Comparison of ENCODE assay signal across 1 cellular context in the genomic region with DNA sequence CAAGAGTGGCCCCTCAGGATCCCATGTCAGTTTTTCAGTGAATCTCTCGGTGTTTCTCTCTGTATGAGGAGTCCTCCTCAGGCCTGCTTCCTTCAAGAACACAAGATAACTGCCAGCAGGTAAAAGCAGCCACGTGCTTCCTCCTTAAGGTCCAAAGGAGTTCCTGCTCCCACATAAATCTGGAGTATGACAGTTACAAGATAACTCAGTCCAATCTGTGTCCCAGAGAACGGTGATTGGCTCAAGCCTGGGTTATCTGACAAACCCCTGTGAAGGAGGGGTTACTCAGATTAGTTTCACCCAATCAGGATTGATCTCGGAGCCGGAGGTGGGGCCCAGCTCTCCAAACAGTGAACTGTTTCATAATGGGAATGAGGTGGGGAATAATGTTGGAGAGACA.
A peak's percentile ranks its signal among the peaks of the same experiment; 100 is the strongest.
TF ChIP-seq lines count a peak whose summit lies in the region.

No MANE protein-coding gene starts in this region.

TF ChIP-seq in K562, 482 proteins besides CTCF, POLR2A, EP300 and RAD21 (continues in another document):
- no peak for TF ChIP-seq MBD1 (CRISPR knock-in tag; IDR thresholded peaks at IDR 0.05)
- TF ChIP-seq PBX2 (CRISPR knock-in tag; IDR thresholded peaks at IDR 0.05; ENCODE audit: low read depth) = 0 out of 2 replicates have a peak, but pooled peaks have one; percentile 26
- TF ChIP-seq PBX2 (tag; conservative IDR thresholded peaks at IDR 0.05; ENCODE audit: low read depth) = peak; percentile 81
- TF ChIP-seq TBL1XR1 (IDR thresholded peaks at IDR 0.05; ENCODE audit: low read length in 2 of 2) = no peak
- no peak for TF ChIP-seq U2AF2 (optimal IDR thresholded peaks at IDR 0.05; ENCODE audit: low read depth, low read length)
- TF ChIP-seq FOS (IDR thresholded peaks at IDR 0.05; ENCODE audit: extremely low read depth, insufficient read length) = peak; percentile 55
- no peak for TF ChIP-seq SMARCA5 (IDR thresholded peaks at IDR 0.05)
- TF ChIP-seq HDAC2 (IDR thresholded peaks at IDR 0.05) = 0 out of 2 replicates have a peak, but pooled peaks have one; percentile 32
- TF ChIP-seq CREB3 (tag; conservative IDR thresholded peaks at IDR 0.05; ENCODE audit: low read depth) = no peak
- TF ChIP-seq HMG20A (CRISPR knock-in tag; conservative IDR thresholded peaks at IDR 0.05) = no peak
- peak; percentile 17; the same call in 1 of the 2 replicates for TF ChIP-seq MYBL2 (IDR thresholded peaks at IDR 0.05; ENCODE audit: low read depth)
- no peak for TF ChIP-seq MYBL2 (CRISPR knock-in tag; IDR thresholded peaks at IDR 0.05; ENCODE audit: borderline replicate concordance)
- TF ChIP-seq HNRNPK (IDR thresholded peaks at IDR 0.05; ENCODE audit: low read depth, low read length, poor library complexity, severe bottlenecking) = no peak
- TF ChIP-seq ZNF785 (CRISPR knock-in tag; IDR thresholded peaks at IDR 0.05) = no peak
- TF ChIP-seq, protein P1, sequence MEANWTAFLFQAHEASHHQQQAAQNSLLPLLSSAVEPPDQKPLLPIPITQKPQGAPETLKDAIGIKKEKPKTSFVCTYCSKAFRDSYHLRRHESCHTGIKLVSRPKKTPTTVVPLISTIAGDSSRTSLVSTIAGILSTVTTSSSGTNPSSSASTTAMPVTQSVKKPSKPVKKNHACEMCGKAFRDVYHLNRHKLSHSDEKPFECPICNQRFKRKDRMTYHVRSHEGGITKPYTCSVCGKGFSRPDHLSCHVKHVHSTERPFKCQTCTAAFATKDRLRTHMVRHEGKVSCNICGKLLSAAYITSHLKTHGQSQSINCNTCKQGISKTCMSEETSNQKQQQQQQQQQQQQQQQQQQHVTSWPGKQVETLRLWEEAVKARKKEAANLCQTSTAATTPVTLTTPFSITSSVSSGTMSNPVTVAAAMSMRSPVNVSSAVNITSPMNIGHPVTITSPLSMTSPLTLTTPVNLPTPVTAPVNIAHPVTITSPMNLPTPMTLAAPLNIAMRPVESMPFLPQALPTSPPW (CRISPR knock-in tag; IDR thresholded peaks at IDR 0.05) = peak; percentile 20; the same call in 1 of the 2 replicates
- TF ChIP-seq CC2D1A (IDR thresholded peaks at IDR 0.05) = peak; percentile 56; the same call in 1 of the 2 replicates
- peak; percentile 94 for TF ChIP-seq L3MBTL2 (IDR thresholded peaks at IDR 0.05)
- TF ChIP-seq MYC (IDR thresholded peaks at IDR 0.05; ENCODE audit: low read depth, low read length) = peak; percentile 83
- TF ChIP-seq MYC (CRISPR knock-in tag; IDR thresholded peaks at IDR 0.05; ENCODE audit: borderline replicate concordance, low read depth) = no peak
- no peak for TF ChIP-seq PRMT5 (CRISPR knock-in tag; IDR thresholded peaks at IDR 0.05)
- TF ChIP-seq, protein P2, sequence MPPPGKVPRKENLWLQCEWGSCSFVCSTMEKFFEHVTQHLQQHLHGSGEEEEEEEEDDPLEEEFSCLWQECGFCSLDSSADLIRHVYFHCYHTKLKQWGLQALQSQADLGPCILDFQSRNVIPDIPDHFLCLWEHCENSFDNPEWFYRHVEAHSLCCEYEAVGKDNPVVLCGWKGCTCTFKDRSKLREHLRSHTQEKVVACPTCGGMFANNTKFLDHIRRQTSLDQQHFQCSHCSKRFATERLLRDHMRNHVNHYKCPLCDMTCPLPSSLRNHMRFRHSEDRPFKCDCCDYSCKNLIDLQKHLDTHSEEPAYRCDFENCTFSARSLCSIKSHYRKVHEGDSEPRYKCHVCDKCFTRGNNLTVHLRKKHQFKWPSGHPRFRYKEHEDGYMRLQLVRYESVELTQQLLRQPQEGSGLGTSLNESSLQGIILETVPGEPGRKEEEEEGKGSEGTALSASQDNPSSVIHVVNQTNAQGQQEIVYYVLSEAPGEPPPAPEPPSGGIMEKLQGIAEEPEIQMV (tag; conservative IDR thresholded peaks at IDR 0.05; ENCODE audit: low read depth) = no peak
- TF ChIP-seq NEUROD1 (IDR thresholded peaks at IDR 0.05; ENCODE audit: borderline replicate concordance, low read depth, low read length, partially characterized antibody) = no peak
- TF ChIP-seq DPF2 (IDR thresholded peaks at IDR 0.05) = no peak
- no peak for TF ChIP-seq KAT7 (CRISPR knock-in tag; IDR thresholded peaks at IDR 0.05; ENCODE audit: borderline replicate concordance)
- peak; percentile 77 for TF ChIP-seq NFYB (IDR thresholded peaks at IDR 0.05; ENCODE audit: extremely low read depth, insufficient read length)
- no peak for TF ChIP-seq RBM34 (IDR thresholded peaks at IDR 0.05; ENCODE audit: borderline replicate concordance, insufficient read depth, low read length)
- no peak for TF ChIP-seq TBP (optimal IDR thresholded peaks at IDR 0.05; ENCODE audit: low read depth, low read length)
- TF ChIP-seq FOXM1 (IDR thresholded peaks at IDR 0.05; ENCODE audit: low read depth) = peak; percentile 68; the same call in 1 of the 2 replicates
- TF ChIP-seq FOXM1 (CRISPR knock-in tag; IDR thresholded peaks at IDR 0.05; ENCODE audit: low read depth) = no peak
- peak; percentile 45; the same call in 1 of the 2 replicates for TF ChIP-seq CBFA2T3 (IDR thresholded peaks at IDR 0.05)
- TF ChIP-seq CREB1 (IDR thresholded peaks at IDR 0.05) = no peak
- TF ChIP-seq CREB1 (CRISPR knock-in tag; IDR thresholded peaks at IDR 0.05) = no peak
- no peak for TF ChIP-seq ZNF175 (CRISPR knock-in tag; IDR thresholded peaks at IDR 0.05; ENCODE audit: low read depth)
- no peak for TF ChIP-seq DMBX1 (CRISPR knock-in tag; IDR thresholded peaks at IDR 0.05; ENCODE audit: borderline replicate concordance)
- TF ChIP-seq POLR2AphosphoS5 (IDR thresholded peaks at IDR 0.05; ENCODE audit: control insufficient read depth, insufficient read depth, low read depth, low read length) = no peak
- TF ChIP-seq MECOM (CRISPR knock-in tag; IDR thresholded peaks at IDR 0.05) = 0 out of 2 replicates have a peak, but pooled peaks have one; percentile 33
- no peak for TF ChIP-seq NFXL1 (CRISPR knock-in tag; IDR thresholded peaks at IDR 0.05)
- TF ChIP-seq SMC3 (conservative IDR thresholded peaks at IDR 0.05; ENCODE audit: insufficient read depth, low read depth, low read length) = no peak
- peak; percentile 26; the same call in 1 of the 2 replicates for TF ChIP-seq CXXC5 (CRISPR knock-in tag; IDR thresholded peaks at IDR 0.05)
- peak; percentile 87 to 89 for TF ChIP-seq KDM1A (IDR thresholded peaks at IDR 0.05)
- TF ChIP-seq RCOR1 (IDR thresholded peaks at IDR 0.05; ENCODE audit: borderline replicate concordance in 1 of 2, low read depth in 2 of 2, low read length in 2 of 2) = peak; percentile 43 to 91; a peak in 3 of 4 replicates
- TF ChIP-seq, protein P3, sequence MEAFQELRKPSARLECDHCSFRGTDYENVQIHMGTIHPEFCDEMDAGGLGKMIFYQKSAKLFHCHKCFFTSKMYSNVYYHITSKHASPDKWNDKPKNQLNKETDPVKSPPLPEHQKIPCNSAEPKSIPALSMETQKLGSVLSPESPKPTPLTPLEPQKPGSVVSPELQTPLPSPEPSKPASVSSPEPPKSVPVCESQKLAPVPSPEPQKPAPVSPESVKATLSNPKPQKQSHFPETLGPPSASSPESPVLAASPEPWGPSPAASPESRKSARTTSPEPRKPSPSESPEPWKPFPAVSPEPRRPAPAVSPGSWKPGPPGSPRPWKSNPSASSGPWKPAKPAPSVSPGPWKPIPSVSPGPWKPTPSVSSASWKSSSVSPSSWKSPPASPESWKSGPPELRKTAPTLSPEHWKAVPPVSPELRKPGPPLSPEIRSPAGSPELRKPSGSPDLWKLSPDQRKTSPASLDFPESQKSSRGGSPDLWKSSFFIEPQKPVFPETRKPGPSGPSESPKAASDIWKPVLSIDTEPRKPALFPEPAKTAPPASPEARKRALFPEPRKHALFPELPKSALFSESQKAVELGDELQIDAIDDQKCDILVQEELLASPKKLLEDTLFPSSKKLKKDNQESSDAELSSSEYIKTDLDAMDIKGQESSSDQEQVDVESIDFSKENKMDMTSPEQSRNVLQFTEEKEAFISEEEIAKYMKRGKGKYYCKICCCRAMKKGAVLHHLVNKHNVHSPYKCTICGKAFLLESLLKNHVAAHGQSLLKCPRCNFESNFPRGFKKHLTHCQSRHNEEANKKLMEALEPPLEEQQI (IDR thresholded peaks at IDR 0.05) = 0 out of 2 replicates have a peak, but pooled peaks have one; percentile 35
- no peak for TF ChIP-seq ZNF12 (CRISPR knock-in tag; IDR thresholded peaks at IDR 0.05)
- 0 out of 2 replicates have a peak, but pooled peaks have one; percentile 18 for TF ChIP-seq CTBP1 (IDR thresholded peaks at IDR 0.05; ENCODE audit: borderline replicate concordance)
